17 cellular contexts compared by ENCODE assay signal in the genomic region with DNA sequence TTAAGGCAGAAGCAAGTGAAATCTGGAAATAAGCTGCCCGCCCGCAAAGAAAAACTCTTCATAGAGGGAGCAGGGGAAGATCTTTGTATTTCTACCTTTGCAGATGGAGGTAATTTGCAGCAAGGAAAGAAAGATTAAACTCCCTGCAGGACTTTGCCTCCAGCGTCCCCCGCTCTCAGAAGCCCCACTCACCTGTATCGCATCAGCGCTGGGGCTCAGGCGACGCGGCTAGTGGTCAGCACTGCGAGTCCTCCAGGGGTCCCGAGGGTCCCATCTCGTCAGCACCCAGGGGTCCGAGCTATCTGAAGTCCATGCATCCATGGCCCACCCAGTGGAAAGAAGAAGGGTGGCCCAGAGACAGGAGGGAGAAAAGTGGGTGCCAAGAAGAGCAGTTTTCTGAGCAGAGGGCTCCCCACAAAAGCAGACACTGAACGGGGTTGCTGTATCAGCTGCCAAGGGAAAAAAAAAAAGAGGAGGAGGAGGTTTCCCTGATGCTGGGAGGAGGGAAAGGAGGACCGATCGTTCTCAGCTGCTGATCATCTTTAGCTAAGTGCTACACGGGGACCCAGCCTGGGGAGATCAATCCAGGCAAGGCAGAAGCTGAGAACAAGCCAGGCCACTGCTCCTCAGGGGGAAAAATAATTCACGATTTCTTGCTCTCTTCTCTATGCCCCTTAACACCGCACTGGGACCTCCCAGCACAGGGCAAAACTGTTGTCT.
DNase-seq lines count a peak whose midpoint lies in the region; ATAC-seq and TF ChIP-seq lines count a peak whose summit lies in the region.
"Had no signal": no experiment of that assay in that cellular context is flagged by ENCODE, and none has a peak within 500 bp of the region (broad histone marks: within the 10 kb centered on the region; RNA-seq: fewer than 3 reads in every experiment).

No MANE protein-coding gene starts in this region.

- H4K20me1 ChIP-seq in SK-N-SH (ENCODE audit: insufficient read depth) (no peaks in the 10 kb centered on the region), fibroblast of lung (ENCODE audit: control insufficient read depth, extremely low read depth, insufficient read depth, low read length) (no peaks in the 10 kb centered on the region)

- H3K4me3 ChIP-seq in SK-N-SH (ENCODE audit: low read depth in 2 of 2, low read length in 1 of 2) (no peak overlapping the region), fibroblast of lung (replicated peaks in 1 of 4; ENCODE audit: control extremely low read depth in 1 of 4, insufficient read depth in 1 of 4, low read depth in 3 of 4, low read length in 4 of 4) (peak overlapping the region in 2 of 4 experiments; percentile 2 to 25)
- H3K4me3 ChIP-seq: smooth muscle cell, vagina had no signal

- H3K27me3 ChIP-seq in SK-N-SH (ENCODE audit: insufficient read depth) (no peaks in the 10 kb centered on the region; the same call in 1 of the 2 replicates), fibroblast of lung (ENCODE audit: control insufficient read depth, insufficient read depth, low read length) (no peaks in the 10 kb centered on the region)
- H3K27me3 ChIP-seq: vagina had no signal

- H3K27ac ChIP-seq in SK-N-SH (ENCODE audit: low read depth in 2 of 2, low read length in 1 of 2) (no peak overlapping the region), fibroblast of lung (ENCODE audit: insufficient read depth, low read length) (no peak overlapping the region)
- H3K27ac ChIP-seq: KMS-11, vagina had no signal

- no peaks in the 10 kb centered on the region for H3K9me2 ChIP-seq in SK-N-SH

- H3K4me2 ChIP-seq in SK-N-SH, result peak overlapping the region; percentile 8; the same call in 1 of the 2 replicates
- peak overlapping the region; percentile 56 for H3K4me2 ChIP-seq in fibroblast of lung (ENCODE audit: extremely low read depth, insufficient read depth, low read length)
- H3K4me2 ChIP-seq: KMS-11, smooth muscle cell had no signal

- H2AFZ ChIP-seq in SK-N-SH (ENCODE audit: low read depth) (peak overlapping the region; percentile 67; the same call in 1 of the 2 replicates), fibroblast of lung (ENCODE audit: low read length) (peak overlapping the region; percentile 68)

- no peaks in the 10 kb centered on the region for H3K36me3 ChIP-seq in SK-N-SH (replicated peaks in 1 of 2; ENCODE audit: control insufficient read depth in 1 of 2, insufficient read depth in 2 of 2, low read length in 1 of 2)
- H3K36me3 ChIP-seq in fibroblast of lung (ENCODE audit: control insufficient read depth, insufficient read depth, low read length), result no peaks in the 10 kb centered on the region
- H3K36me3 ChIP-seq: vagina had no signal

- TF ChIP-seq CTCF in SK-N-SH (IDR thresholded peaks at IDR 0.05), result no peak
- no peak for TF ChIP-seq CTCF in fibroblast of lung (conservative IDR thresholded peaks at IDR 0.05 in 1 of 2, IDR thresholded peaks at IDR 0.05 in 1 of 2; ENCODE audit: low read depth in 1 of 2, low read length in 2 of 2)

- no peak overlapping the region for H3K9ac ChIP-seq in SK-N-SH
- no peak overlapping the region for H3K9ac ChIP-seq in fibroblast of lung (ENCODE audit: insufficient read depth, low read length)
- H3K9ac ChIP-seq: KMS-11 had no signal

- no peak; the same call in 2 of the 3 replicates for ATAC-seq in SK-N-SH treated with all-trans-retinoic acid at 6 μM for 48 hours
- no peak for ATAC-seq in HG03135 (IDR thresholded peaks at IDR 0.05; ENCODE audit: unreplicated experiment)
- no peak for ATAC-seq in HG02973 (IDR thresholded peaks at IDR 0.05; ENCODE audit: unreplicated experiment)
- ATAC-seq: T-cell had no signal

- intact Hi-C loops in posterior cingulate gyrus (cut with DNase I), result no loop called here

- H3K4me1 ChIP-seq in SK-N-SH (ENCODE audit: control insufficient read depth in 1 of 2, insufficient read depth in 2 of 2, low read depth in 1 of 2, low read length in 1 of 2) (peaks cover 0 to 8% of the 10 kb centered on the region in 2 experiments; a peak in 1 of 4 replicates), fibroblast of lung (ENCODE audit: control insufficient read depth, extremely low read depth, insufficient read depth, low read length) (peaks cover 5% of the 10 kb centered on the region)
- H3K4me1 ChIP-seq: vagina had no signal

- no peak for DNase-seq in SK-N-SH
- peak; percentile 84 for DNase-seq in NCI-H69 (lab: John Stamatoyannopoulos, UW)
- no peak for DNase-seq in fibroblast of lung (ENCODE audit: low read depth in 2 of 2)
- no peak for DNase-seq in AG20443 (ENCODE audit: low spot score)
- DNase-seq in posterior cingulate gyrus, result no peak
- DNase-seq: activated B cell treated with CpG ODN at 0.5 μM for 24 hours; activated naive CD4-positive, alpha-beta T cell; effector memory CD4-positive, alpha-beta T cell; midbrain; OCI-M1; T-cell had no signal

- no peak for TF ChIP-seq EP300 in SK-N-SH (IDR thresholded peaks at IDR 0.05; ENCODE audit: borderline replicate concordance in 1 of 2, low read depth in 1 of 2, low read length in 1 of 2)

- H3F3A ChIP-seq in SK-N-SH (replicated peaks; ENCODE audit: insufficient read depth), result peaks cover 16% of the 10 kb centered on the region

- H3K9me3 ChIP-seq in SK-N-SH (no peaks in the 10 kb centered on the region), fibroblast of lung (ENCODE audit: control insufficient read depth, insufficient read depth, low read depth, low read length) (no peaks in the 10 kb centered on the region)
- H3K9me3 ChIP-seq: vagina had no signal

- CTCF ChIA-PET in SK-N-SH (lab: Yijun Ruan, JAX), result interaction anchor here (0.6 to 1.0 kb wide), 2 partner anchors 35 to 46 kb away, joined by 3 read pairs; no protein-coding TSS in a partner anchor

- H3K79me2 ChIP-seq in SK-N-SH (ENCODE audit: insufficient read depth) (no peaks in the 10 kb centered on the region), fibroblast of lung (ENCODE audit: control insufficient read depth, insufficient read depth, low read length) (no peaks in the 10 kb centered on the region)

- no peak for TF ChIP-seq RAD21 in SK-N-SH (IDR thresholded peaks at IDR 0.05; ENCODE audit: low read length)

- 25% methylated on average over 19 of the region's 19 CpGs for WGBS in SK-N-SH (ENCODE audit: low lambda C conversion rate)

- POLR2A ChIA-PET in SK-N-SH (lab: Yijun Ruan, JAX), result no interaction called here

TF ChIP-seq in SK-N-SH, 30 proteins besides CTCF, POLR2A, EP300 and RAD21 (continues in another document):
- TF ChIP-seq POLR2AphosphoS5 (IDR thresholded peaks at IDR 0.05; ENCODE audit: low read depth, low read length), result no peak
- TF ChIP-seq SIN3A (IDR thresholded peaks at IDR 0.05; ENCODE audit: borderline replicate concordance, low read depth, low read length), result no peak
- TF ChIP-seq, protein P1, sequence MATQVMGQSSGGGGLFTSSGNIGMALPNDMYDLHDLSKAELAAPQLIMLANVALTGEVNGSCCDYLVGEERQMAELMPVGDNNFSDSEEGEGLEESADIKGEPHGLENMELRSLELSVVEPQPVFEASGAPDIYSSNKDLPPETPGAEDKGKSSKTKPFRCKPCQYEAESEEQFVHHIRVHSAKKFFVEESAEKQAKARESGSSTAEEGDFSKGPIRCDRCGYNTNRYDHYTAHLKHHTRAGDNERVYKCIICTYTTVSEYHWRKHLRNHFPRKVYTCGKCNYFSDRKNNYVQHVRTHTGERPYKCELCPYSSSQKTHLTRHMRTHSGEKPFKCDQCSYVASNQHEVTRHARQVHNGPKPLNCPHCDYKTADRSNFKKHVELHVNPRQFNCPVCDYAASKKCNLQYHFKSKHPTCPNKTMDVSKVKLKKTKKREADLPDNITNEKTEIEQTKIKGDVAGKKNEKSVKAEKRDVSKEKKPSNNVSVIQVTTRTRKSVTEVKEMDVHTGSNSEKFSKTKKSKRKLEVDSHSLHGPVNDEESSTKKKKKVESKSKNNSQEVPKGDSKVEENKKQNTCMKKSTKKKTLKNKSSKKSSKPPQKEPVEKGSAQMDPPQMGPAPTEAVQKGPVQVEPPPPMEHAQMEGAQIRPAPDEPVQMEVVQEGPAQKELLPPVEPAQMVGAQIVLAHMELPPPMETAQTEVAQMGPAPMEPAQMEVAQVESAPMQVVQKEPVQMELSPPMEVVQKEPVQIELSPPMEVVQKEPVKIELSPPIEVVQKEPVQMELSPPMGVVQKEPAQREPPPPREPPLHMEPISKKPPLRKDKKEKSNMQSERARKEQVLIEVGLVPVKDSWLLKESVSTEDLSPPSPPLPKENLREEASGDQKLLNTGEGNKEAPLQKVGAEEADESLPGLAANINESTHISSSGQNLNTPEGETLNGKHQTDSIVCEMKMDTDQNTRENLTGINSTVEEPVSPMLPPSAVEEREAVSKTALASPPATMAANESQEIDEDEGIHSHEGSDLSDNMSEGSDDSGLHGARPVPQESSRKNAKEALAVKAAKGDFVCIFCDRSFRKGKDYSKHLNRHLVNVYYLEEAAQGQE (IDR thresholded peaks at IDR 0.05; ENCODE audit: low read depth, low read length), result no peak

TF ChIP-seq in SK-N-SH treated with all-trans-retinoic acid at 6 μM for 48 hours, 23 proteins besides CTCF, POLR2A, EP300 and RAD21 (continues in another document):
- no peak for TF ChIP-seq SNAI2 (CRISPR knock-in tag; IDR thresholded peaks at IDR 0.05)
- no peak for TF ChIP-seq BACH2 (CRISPR knock-in tag; IDR thresholded peaks at IDR 0.05; ENCODE audit: borderline replicate concordance)
- no peak for TF ChIP-seq ZC3H10 (CRISPR knock-in tag; IDR thresholded peaks at IDR 0.05)
- TF ChIP-seq, protein P2, sequence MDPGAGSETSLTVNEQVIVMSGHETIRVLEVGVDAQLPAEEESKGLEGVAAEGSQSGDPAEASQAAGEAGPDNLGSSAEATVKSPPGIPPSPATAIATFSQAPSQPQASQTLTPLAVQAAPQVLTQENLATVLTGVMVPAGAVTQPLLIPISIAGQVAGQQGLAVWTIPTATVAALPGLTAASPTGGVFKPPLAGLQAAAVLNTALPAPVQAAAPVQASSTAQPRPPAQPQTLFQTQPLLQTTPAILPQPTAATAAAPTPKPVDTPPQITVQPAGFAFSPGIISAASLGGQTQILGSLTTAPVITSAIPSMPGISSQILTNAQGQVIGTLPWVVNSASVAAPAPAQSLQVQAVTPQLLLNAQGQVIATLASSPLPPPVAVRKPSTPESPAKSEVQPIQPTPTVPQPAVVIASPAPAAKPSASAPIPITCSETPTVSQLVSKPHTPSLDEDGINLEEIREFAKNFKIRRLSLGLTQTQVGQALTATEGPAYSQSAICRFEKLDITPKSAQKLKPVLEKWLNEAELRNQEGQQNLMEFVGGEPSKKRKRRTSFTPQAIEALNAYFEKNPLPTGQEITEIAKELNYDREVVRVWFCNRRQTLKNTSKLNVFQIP (CRISPR knock-in tag; IDR thresholded peaks at IDR 0.05; ENCODE audit: borderline replicate concordance, low read depth), result no peak
- TF ChIP-seq ISL1 (CRISPR knock-in tag; IDR thresholded peaks at IDR 0.05), result no peak
- TF ChIP-seq ZNF70 (CRISPR knock-in tag; IDR thresholded peaks at IDR 0.05), result no peak
- no peak for TF ChIP-seq PPARA (CRISPR knock-in tag; IDR thresholded peaks at IDR 0.05; ENCODE audit: borderline replicate concordance)
